12 cellular contexts compared by ENCODE assay signal in the genomic region with DNA sequence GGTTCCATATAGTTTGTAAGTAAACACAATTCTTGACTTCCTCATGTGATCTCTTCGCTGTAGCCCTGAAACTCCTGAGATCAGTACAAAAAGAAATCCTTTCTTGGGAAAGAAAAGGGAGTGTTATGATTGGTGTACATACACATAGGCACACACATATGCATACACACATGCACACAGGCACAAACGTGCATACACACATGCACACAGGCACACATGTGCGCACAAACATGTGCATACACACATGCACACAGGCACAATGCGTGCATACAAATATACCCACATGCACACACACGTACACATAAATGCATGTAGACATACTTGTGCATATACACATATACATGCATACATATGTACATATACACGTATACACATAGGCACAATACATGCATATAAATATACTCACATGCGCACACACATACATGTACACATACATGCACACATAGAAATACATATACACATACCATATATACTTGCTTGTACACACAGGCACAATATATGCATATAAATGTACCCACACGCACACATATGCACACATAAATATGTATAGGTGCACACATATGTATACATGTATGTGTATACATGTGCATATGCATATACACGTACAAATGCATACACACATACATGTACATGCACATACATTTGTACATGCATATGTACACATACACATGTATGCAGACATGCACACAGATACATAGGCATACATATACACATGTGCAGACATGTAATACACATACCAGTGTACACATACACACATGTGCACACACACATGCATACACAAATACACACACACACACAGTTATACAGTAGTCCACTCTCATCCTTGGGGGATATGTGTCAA. TPM values are rescaled to one million over a fixed set of nuclear protein-coding genes. Genes with fewer than 3 reads are reported as not detected.
DNase-seq lines count a peak whose midpoint lies in the region; ATAC-seq and TF ChIP-seq lines count a peak whose summit lies in the region.
"Had no signal": no experiment of that assay in that cellular context is flagged by ENCODE, and none has a peak within 500 bp of the region (broad histone marks: within the 10 kb centered on the region; RNA-seq: fewer than 3 reads in every experiment).

No MANE protein-coding gene starts in this region.

- intact Hi-C loops in CD4-positive, alpha-beta T cell (cut with DNase I, micrococcal nuclease): loop anchor here in 1 of 2 experiments (2.0 to 10.0 kb wide), 3 partner anchors 24 to 66 kb away; no protein-coding TSS in a partner anchor
- intact Hi-C loops in activated T-helper 2 cell treated with anti-CD3 and anti-CD28 coated beads, Interferon-gamma antibody, Interleukin-2, Interleukin-4, amounts not matched to agents 10 μg/mL and 5 μg/mL and 100 μg/mL, durations not matched to agents 14 hours and 24 hours and 36 hours (cut with micrococcal nuclease): loop anchor here (1.0 kb wide), 1 partner anchor 25 kb away; no protein-coding TSS in a partner anchor

- ATAC-seq in CD4-positive, alpha-beta T cell (ENCODE audit: poor library complexity): no peak
- no peak for ATAC-seq in GM23338

- H3K9me3 ChIP-seq in CD4-positive, alpha-beta T cell (ENCODE audit: control insufficient read depth, low read length): no peaks in the 10 kb centered on the region
- H3K9me3 ChIP-seq in HAP-1: no peaks in the 10 kb centered on the region
- H3K9me3 ChIP-seq: Caco-2 had no signal

- H4K20me1 ChIP-seq in GM23338 (replicated peaks; ENCODE audit: insufficient read depth): peaks cover 66% of the 10 kb centered on the region

- H3K79me2 ChIP-seq in GM23338 (replicated peaks; ENCODE audit: insufficient read depth): peaks cover 95% of the 10 kb centered on the region

- H3K27ac Mint-ChIP-seq in CD4-positive, alpha-beta T cell: peak overlapping the region; percentile 86
- H3K27ac Mint-ChIP-seq in GM23338: no peak overlapping the region
- peak overlapping the region; percentile 84 for H3K27ac Mint-ChIP-seq in activated T-helper 2 cell treated with anti-CD3 and anti-CD28 coated beads, Interferon-gamma antibody, Interleukin-2, Interleukin-4, amounts not matched to agents 10 μg/mL and 5 μg/mL and 100 μg/mL, durations not matched to agents 14 hours and 24 hours and 36 hours
- peak overlapping the region; percentile 94 for H3K27ac Mint-ChIP-seq in nephron progenitor cell

- no peak for TF ChIP-seq CTCF in CD4-positive, alpha-beta T cell (IDR thresholded peaks at IDR 0.05)
- TF ChIP-seq CTCF in GM23338 (conservative IDR thresholded peaks at IDR 0.05; ENCODE audit: low read depth in 2 of 2): no peak
- TF ChIP-seq CTCF in nephron progenitor cell (IDR thresholded peaks at IDR 0.05): no peak

- CTCF ChIA-PET in CD4-positive, alpha-beta T cell (lab: Charles Lee): no interaction called here

- peak overlapping the region; percentile 70 for H3K4me3 Mint-ChIP-seq in CD4-positive, alpha-beta T cell
- H3K4me3 Mint-ChIP-seq in GM23338 (no peak overlapping the region), nephron progenitor cell (no peak overlapping the region)
- peak overlapping the region; percentile 68 for H3K4me3 Mint-ChIP-seq in activated T-helper 2 cell treated with anti-CD3 and anti-CD28 coated beads, Interferon-gamma antibody, Interleukin-2, Interleukin-4, amounts not matched to agents 10 μg/mL and 5 μg/mL and 100 μg/mL, durations not matched to agents 14 hours and 24 hours and 36 hours (ENCODE audit: low read depth)

- no peaks in the 10 kb centered on the region for H3K27me3 Mint-ChIP-seq in CD4-positive, alpha-beta T cell
- H3K27me3 Mint-ChIP-seq in GM23338 (ENCODE audit: insufficient read depth, low read depth, poor library complexity) (peaks cover 2% of the 10 kb centered on the region), nephron progenitor cell (ENCODE audit: low read depth, poor library complexity) (no peaks in the 10 kb centered on the region)
- H3K27me3 Mint-ChIP-seq in activated T-helper 2 cell treated with anti-CD3 and anti-CD28 coated beads, Interferon-gamma antibody, Interleukin-2, Interleukin-4, amounts not matched to agents 10 μg/mL and 5 μg/mL and 100 μg/mL, durations not matched to agents 14 hours and 24 hours and 36 hours (ENCODE audit: low read depth): no peaks in the 10 kb centered on the region

- peaks cover 5% of the 10 kb centered on the region for H3K36me3 Mint-ChIP-seq in CD4-positive, alpha-beta T cell (ENCODE audit: low read depth)
- peaks cover 20% of the 10 kb centered on the region for H3K36me3 Mint-ChIP-seq in GM23338 (ENCODE audit: low read depth)
- peaks cover 32% of the 10 kb centered on the region for H3K36me3 Mint-ChIP-seq in activated T-helper 2 cell treated with anti-CD3 and anti-CD28 coated beads, Interferon-gamma antibody, Interleukin-2, Interleukin-4, amounts not matched to agents 10 μg/mL and 5 μg/mL and 100 μg/mL, durations not matched to agents 14 hours and 24 hours and 36 hours (ENCODE audit: low read depth)
- H3K36me3 Mint-ChIP-seq in nephron progenitor cell (ENCODE audit: low read depth): peaks cover 16% of the 10 kb centered on the region

- POLR2A ChIA-PET in CD4-positive, alpha-beta T cell (lab: Charles Lee): interaction anchor here (1.1 to 2.2 kb wide), 7 partner anchors 8 to 145 kb away, joined by 5 to 20 read pairs (median 6); partner anchors contain the start of gene CMIP

- H3K27ac ChIP-seq in CD4-positive, alpha-beta T cell (ENCODE audit: low read depth, low read length): peak overlapping the region; percentile 43
- H3K27ac ChIP-seq in GM23338 (ENCODE audit: low read depth) (peak overlapping the region; percentile 73; the same call in 1 of the 2 replicates), substantia nigra (ENCODE audit: low read depth, low read length, poor library complexity, severe bottlenecking) (no peak overlapping the region)

- H3K4me1 ChIP-seq in GM23338 (ENCODE audit: insufficient read depth) (no peaks in the 10 kb centered on the region; the same call in 1 of the 2 replicates), HAP-1 (0 out of 2 replicates have a peak, but pooled peaks cover 2% of the 10 kb centered on the region)

- H3F3A ChIP-seq in GM23338 (replicated peaks; ENCODE audit: low read depth): peaks cover 18% of the 10 kb centered on the region; the same call in 1 of the 2 replicates

- no peaks in the 10 kb centered on the region for H3K9me2 ChIP-seq in GM23338 (ENCODE audit: insufficient read depth)

- no peaks in the 10 kb centered on the region for H3K27me3 ChIP-seq in CD4-positive, alpha-beta T cell (ENCODE audit: control insufficient read depth, insufficient read depth, low read length)
- H3K27me3 ChIP-seq in GM23338 (ENCODE audit: insufficient read depth) (no peaks in the 10 kb centered on the region), HAP-1 (ENCODE audit: low read depth) (no peaks in the 10 kb centered on the region)

- H3K4me3 ChIP-seq in GM23338: no peak overlapping the region
- no peak overlapping the region for H3K4me3 ChIP-seq in HAP-1

- in situ Hi-C loops in HAP-1 (cut with MboI; ENCODE audit: low sequenced_read_pairs): no loop called here

- H3K36me3 ChIP-seq in GM23338 (ENCODE audit: insufficient read depth) (no peaks in the 10 kb centered on the region), HAP-1 (replicated peaks) (peaks cover 11% of the 10 kb centered on the region)

- H3K4me1 Mint-ChIP-seq in CD4-positive, alpha-beta T cell (ENCODE audit: low read depth): peaks cover 86% of the 10 kb centered on the region
- peaks cover 20% of the 10 kb centered on the region for H3K4me1 Mint-ChIP-seq in GM23338
- peaks cover 67% of the 10 kb centered on the region for H3K4me1 Mint-ChIP-seq in activated T-helper 2 cell treated with anti-CD3 and anti-CD28 coated beads, Interferon-gamma antibody, Interleukin-2, Interleukin-4, amounts not matched to agents 10 μg/mL and 5 μg/mL and 100 μg/mL, durations not matched to agents 14 hours and 24 hours and 36 hours (ENCODE audit: low read depth)
- H3K4me1 Mint-ChIP-seq in nephron progenitor cell: peaks cover 49% of the 10 kb centered on the region

- no peak overlapping the region for H3K4me2 ChIP-seq in GM23338

- H2AFZ ChIP-seq in GM23338: no peak overlapping the region

- DNase-seq in CD4-positive, alpha-beta T cell: no peak
- DNase-seq in GM23338 (ENCODE audit: low spot score): no peak
- DNase-seq in activated T-helper 2 cell treated with anti-CD3 and anti-CD28 coated beads, Interferon-gamma antibody, Interleukin-2, Interleukin-4, amounts not matched to agents 10 μg/mL and 5 μg/mL and 100 μg/mL, durations not matched to agents 14 hours and 24 hours and 36 hours (ENCODE audit: low spot score): no peak
- DNase-seq in nephron progenitor cell: no peak
- no peak for DNase-seq in substantia nigra (lab: John Stamatoyannopoulos, UW)
- no peak for DNase-seq in COLO829 (ENCODE audit: low spot score)
- DNase-seq in HAP-1 (ENCODE audit: low spot score in 2 of 2): no peak
- DNase-seq: amniotic stem cell, Caco-2, glutamatergic neuron, kidney glomerular epithelial cell, NCI-H2107 had no signal

- no peaks in the 10 kb centered on the region for H3K9me3 Mint-ChIP-seq in CD4-positive, alpha-beta T cell
- H3K9me3 Mint-ChIP-seq in GM23338: no peaks in the 10 kb centered on the region
- H3K9me3 Mint-ChIP-seq in activated T-helper 2 cell treated with anti-CD3 and anti-CD28 coated beads, Interferon-gamma antibody, Interleukin-2, Interleukin-4, amounts not matched to agents 10 μg/mL and 5 μg/mL and 100 μg/mL, durations not matched to agents 14 hours and 24 hours and 36 hours: no peaks in the 10 kb centered on the region
- peaks cover 2% of the 10 kb centered on the region for H3K9me3 Mint-ChIP-seq in nephron progenitor cell

TF ChIP-seq in GM23338, 12 proteins besides CTCF, POLR2A, EP300 and RAD21 (continues in another document):
- TF ChIP-seq JUNB (IDR thresholded peaks at IDR 0.05; ENCODE audit: unreplicated experiment) (no peak), EZH2phosphoT487 (IDR thresholded peaks at IDR 0.05; ENCODE audit: unreplicated experiment) (no peak), POLR2AphosphoS5 (IDR thresholded peaks at IDR 0.05; ENCODE audit: low read depth) (no peak)

RNA-seq across cellular contexts. Expression of gene CMIP, which starts 26.4 kb away (rescaled TPM):
- 10 to 100 TPM; 33.5 to 35.3 TPM for total RNA-seq in CD4-positive, alpha-beta T cell
- 49.8 and 62.3 TPM in 2 replicates for total RNA-seq in GM23338 (2014; rRNA removed; shearing (Covaris generic))
- 9.5 and 10.5 TPM in 2 replicates for polyA plus RNA-seq in GM23338 (2016; fragmentation: Nextera tagmentation; extraction: Ambion mirVana)
- total RNA-seq in activated T-helper 2 cell treated with anti-CD3 and anti-CD28 coated beads, Interferon-gamma antibody, Interleukin-2, Interleukin-4, amounts not matched to agents 10 μg/mL and 5 μg/mL and 100 μg/mL, durations not matched to agents 14 hours and 24 hours and 36 hours: 68.0 and 76.9 TPM in 2 replicates

Comparison
In these comparisons a context has a peak if more than half of its experiments do, and no peak if none do; other contexts are left out.
1. H3K4me3 Mint-ChIP-seq: peak in CD4-positive, alpha-beta T cell (single experiment) and activated T-helper 2 cell treated with anti-CD3 and anti-CD28 coated beads, Interferon-gamma antibody, Interleukin-2, Interleukin-4, amounts not matched to agents 10 μg/mL and 5 μg/mL and 100 μg/mL, durations not matched to agents 14 hours and 24 hours and 36 hours (single experiment); none in GM23338 (single experiment) and nephron progenitor cell (single experiment).